ENCODE assay signal across 15 cellular contexts in genomic region chr12:116423053-116423452, GRCh38.
DNase-seq lines count a peak whose midpoint lies in the region; ATAC-seq and FAIRE-seq lines count a peak whose summit lies in the region.
"Had no signal": no experiment of that assay in that cellular context is flagged by ENCODE, and none has a peak within 500 bp of the region (broad histone marks: within the 10 kb centered on the region; RNA-seq: fewer than 3 reads in every experiment).

No MANE protein-coding gene starts in this region.

- H3K27me3 Mint-ChIP-seq in effector memory CD8-positive, alpha-beta T cell, result peaks cover 13 to 16% of the 10 kb centered on the region in 2 donors
- H3K27me3 Mint-ChIP-seq: CD4-positive, alpha-beta T cell had no signal

- no peak overlapping the region for H3K27ac Mint-ChIP-seq in effector memory CD8-positive, alpha-beta T cell
- H3K27ac Mint-ChIP-seq: CD4-positive, alpha-beta T cell had no signal

- H3K36me3 Mint-ChIP-seq in effector memory CD8-positive, alpha-beta T cell (ENCODE audit: insufficient read depth), result no peaks in the 10 kb centered on the region

- H3K9me3 Mint-ChIP-seq in effector memory CD8-positive, alpha-beta T cell, result peaks cover 0 to 5% of the 10 kb centered on the region in 2 donors
- H3K9me3 Mint-ChIP-seq: CD4-positive, alpha-beta T cell had no signal

- H3K4me3 Mint-ChIP-seq in effector memory CD8-positive, alpha-beta T cell, result no peak overlapping the region
- H3K4me3 Mint-ChIP-seq: CD4-positive, alpha-beta T cell had no signal

- DNase-seq in AG20443 (ENCODE audit: low spot score), result peak; percentile 73
- peak; percentile 22 for DNase-seq in MV-4-11 (lab: John Stamatoyannopoulos, UW)
- DNase-seq in myocyte (ENCODE audit: low read depth), result peak; percentile 27
- DNase-seq in effector memory CD8-positive, alpha-beta T cell, result no peak
- DNase-seq in G401 (ENCODE audit: low spot score), result no peak
- DNase-seq: activated CD4-positive, CD25-positive, alpha-beta regulatory T cell; activated T-cell treated with anti-CD3 and anti-CD28 coated beads, Interleukin-2, amount 50 U/mL, for 1 hour; anterior cingulate cortex; CD4-positive, alpha-beta T cell; effector CD8-positive, alpha-beta T cell; NCI-H2029 treated with DMSO at 0.1 percent for 48 hours; retina had no signal

- FAIRE-seq in endometrium (lab: Jason Lieb, UNC), result peak; percentile 77

- no peaks in the 10 kb centered on the region for H3K4me1 Mint-ChIP-seq in effector memory CD8-positive, alpha-beta T cell (ENCODE audit: low read depth in 2 of 2)

- in situ Hi-C loops in G401 (cut with HindIII; ENCODE audit: low sequenced_read_pairs), result no loop called here

- ATAC-seq in HG03196 (IDR thresholded peaks at IDR 0.05; ENCODE audit: unreplicated experiment), result no peak
- no peak for ATAC-seq in effector memory CD8-positive, alpha-beta T cell (replicated peaks)
- no peak for ATAC-seq in GM21423 (IDR thresholded peaks at IDR 0.05; ENCODE audit: unreplicated experiment)

Comparison
In these comparisons a context has a peak if more than half of its experiments do, and no peak if none do; other contexts are left out.
1. DNase-seq: peak in AG20443 (single experiment), MV-4-11 (single experiment) and myocyte (single experiment); none in effector memory CD8-positive, alpha-beta T cell (0 of 3) and G401 (single experiment).